29 cellular contexts compared by ENCODE assay signal in the genomic region with DNA sequence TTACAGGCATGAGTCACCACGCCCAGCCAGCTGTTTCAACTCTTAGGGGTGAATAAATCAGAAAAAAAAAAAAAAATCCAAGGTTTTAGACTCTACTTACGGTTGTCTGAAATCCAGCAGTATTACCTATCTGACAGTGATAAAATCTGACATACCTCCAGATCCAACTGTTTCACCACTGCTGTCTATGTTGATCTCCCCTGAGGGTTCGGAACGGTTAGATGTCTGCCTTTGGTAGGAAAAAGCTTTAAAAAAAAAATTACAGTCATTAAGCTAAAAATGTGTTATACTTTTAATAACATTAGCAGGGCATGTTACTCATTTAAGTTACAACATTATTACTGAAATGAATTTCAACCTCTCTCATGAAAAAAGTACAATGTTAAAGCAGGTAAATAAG.
"Had no signal": no experiment of that assay in that cellular context is flagged by ENCODE, and none has a peak within 500 bp of the region (broad histone marks: within the 10 kb centered on the region; RNA-seq: fewer than 3 reads in every experiment).

No MANE protein-coding gene starts in this region.

- H3K27me3 ChIP-seq: hepatocyte, pancreas, tibial nerve, upper lobe of left lung, vagina had no signal

- H3K27ac ChIP-seq: hepatocyte, left ventricle myocardium inferior, pancreas, prostate gland, tibial nerve, upper lobe of left lung, vagina had no signal

- H3K4me3 ChIP-seq: hepatocyte, left ventricle myocardium inferior, lung, mucosa of descending colon, pancreas, prostate gland, tibial nerve, upper lobe of left lung, vagina had no signal

- H3K27ac Mint-ChIP-seq: naive thymus-derived CD8-positive, alpha-beta T cell; nephron; stimulated activated memory B cell treated with anti-CD40 and anti-IgM and Interleukin-4, amounts not matched to agents 10 μg/mL and 1 μg/mL and 100 μg/mL, for 72 hours; stimulated activated naive CD8-positive, alpha-beta T cell treated with anti-CD3 and anti-CD28 coated beads, Interleukin-15, amount 100 ng/mL, for 72 hours had no signal

- H3K36me3 ChIP-seq: prostate gland had no signal

- DNase-seq: islet precursor cell; left ventricle myocardium inferior; mesendoderm; midbrain; mucosa of descending colon; naive thymus-derived CD8-positive, alpha-beta T cell; nucleus accumbens; pancreas; posterior cingulate gyrus; retina; right cardiac atrium; small intestine; stimulated activated CD4-positive, alpha-beta T cell treated with anti-CD3 and anti-CD28 coated beads, Interleukin-1b, Interleukin-23, amount 100 ng/mL, for 48 hours; stimulated activated CD4-positive, alpha-beta T cell treated with anti-CD3 and anti-CD28 coated beads, Interleukin-2, amount 100 ng/mL, for 48 hours; stimulated activated CD4-positive, alpha-beta T cell treated with anti-CD3 and anti-CD28 coated beads, Interleukin-4, amount 100 ng/mL, for 4 hours; stimulated activated CD8-positive, alpha-beta memory T cell treated with anti-CD3 and anti-CD28 coated beads, Interleukin-4, amount 100 ng/mL, for 48 hours; stimulated activated naive CD4-positive, alpha-beta T cell treated with Interleukin-2 at 50 U/mL for 16 hours; stimulated activated naive CD8-positive, alpha-beta T cell treated with anti-CD3 and anti-CD28 coated beads, Interleukin-15, amount 100 ng/mL, for 72 hours; substantia nigra; upper lobe of left lung had no signal

- H3K4me3 Mint-ChIP-seq: naive thymus-derived CD8-positive, alpha-beta T cell; nephron; neural crest cell; stimulated activated memory B cell treated with anti-CD40 and anti-IgM and Interleukin-4, amounts not matched to agents 10 μg/mL and 1 μg/mL and 100 μg/mL, for 72 hours; stimulated activated naive CD8-positive, alpha-beta T cell treated with anti-CD3 and anti-CD28 coated beads, Interleukin-15, amount 100 ng/mL, for 72 hours had no signal

- H3K9me3 Mint-ChIP-seq: naive thymus-derived CD8-positive, alpha-beta T cell; nephron; neural crest cell; stimulated activated memory B cell treated with anti-CD40 and anti-IgM and Interleukin-4, amounts not matched to agents 10 μg/mL and 1 μg/mL and 100 μg/mL, for 72 hours; stimulated activated naive CD8-positive, alpha-beta T cell treated with anti-CD3 and anti-CD28 coated beads, Interleukin-15, amount 100 ng/mL, for 72 hours had no signal

- H3K27me3 Mint-ChIP-seq: naive thymus-derived CD8-positive, alpha-beta T cell; stimulated activated memory B cell treated with anti-CD40 and anti-IgM and Interleukin-4, amounts not matched to agents 10 μg/mL and 1 μg/mL and 100 μg/mL, for 72 hours; stimulated activated naive CD8-positive, alpha-beta T cell treated with anti-CD3 and anti-CD28 coated beads, Interleukin-15, amount 100 ng/mL, for 72 hours had no signal

- H3K9me3 ChIP-seq: left ventricle myocardium inferior, mucosa of descending colon, pancreas, prostate gland, tibial nerve, upper lobe of left lung, vagina had no signal

- H3K4me1 Mint-ChIP-seq: nephron; neural crest cell; stimulated activated memory B cell treated with anti-CD40 and anti-IgM and Interleukin-4, amounts not matched to agents 10 μg/mL and 1 μg/mL and 100 μg/mL, for 72 hours; stimulated activated naive CD8-positive, alpha-beta T cell treated with anti-CD3 and anti-CD28 coated beads, Interleukin-15, amount 100 ng/mL, for 72 hours had no signal

- ATAC-seq: mucosa of descending colon; naive thymus-derived CD8-positive, alpha-beta T cell; pancreas; right cardiac atrium; sciatic nerve; stimulated activated memory B cell treated with anti-CD40 and anti-IgM and Interleukin-4, amounts not matched to agents 10 μg/mL and 1 μg/mL and 100 μg/mL, for 72 hours; stimulated activated naive CD8-positive, alpha-beta T cell treated with anti-CD3 and anti-CD28 coated beads, Interleukin-15, amount 100 ng/mL, for 72 hours had no signal
